In the genomic region with DNA sequence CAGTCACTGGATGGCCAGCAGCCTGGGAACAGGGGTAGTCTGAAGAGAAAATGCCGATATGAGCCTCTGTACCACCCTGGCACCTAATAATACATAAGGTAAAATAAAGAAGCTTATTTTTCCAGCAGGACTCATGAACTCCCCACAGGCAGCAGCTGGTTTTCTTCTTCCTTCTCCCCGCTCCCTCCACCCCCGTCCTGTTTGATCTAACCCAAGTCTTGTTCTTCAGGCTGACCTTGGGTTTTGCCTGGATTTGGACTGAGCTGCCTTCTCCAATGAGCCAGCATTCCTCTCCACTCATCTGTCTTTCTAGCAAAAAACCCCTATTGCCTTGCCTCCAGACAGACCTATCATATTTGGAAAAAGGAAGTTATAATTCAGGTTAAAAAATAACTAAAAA, we compare ENCODE assay signal across 12 cellular contexts.
"Had no signal": no experiment of that assay in that cellular context is flagged by ENCODE, and none has a peak within 500 bp of the region (broad histone marks: within the 10 kb centered on the region; RNA-seq: fewer than 3 reads in every experiment).

No MANE protein-coding gene starts in this region.

- H3K4me3 ChIP-seq: gastrocnemius medialis, heart right ventricle, pancreas, skin epidermis had no signal

- H3K36me3 ChIP-seq: gastrocnemius medialis, heart right ventricle, pancreas had no signal

- DNase-seq: activated CD8-positive, alpha-beta memory T cell treated with anti-CD3 and anti-CD28 coated beads, Interleukin-2, amount 10 ng/mL, durations not matched to agents 7 days and 5 days; activated gamma-delta T cell; activated T-cell treated with anti-CD3 and anti-CD28 coated beads, Interleukin-2, amount 50 U/mL, for 48 hours; gastrocnemius medialis; heart right ventricle; kidney had no signal

- ATAC-seq: activated CD4-positive, CD25-positive, alpha-beta regulatory T cell treated with anti-CD3 and anti-CD28 coated beads, Interleukin-2, amount 50 U/mL, for 24 hours; activated CD8-positive, alpha-beta memory T cell treated with anti-CD3 and anti-CD28 coated beads, Interleukin-2, amount 10 ng/mL, durations not matched to agents 7 days and 5 days; gastrocnemius medialis; natural killer cell treated with Interleukin-12 subunit alpha and Interleukin-12 subunit beta and Interleukin-15 and Interleukin-18, amount 100 ng/mL, for 72 hours had no signal

- H3K27ac ChIP-seq: gastrocnemius medialis, skin epidermis had no signal

- H3K27me3 ChIP-seq: gastrocnemius medialis, pancreas had no signal

- H3K9me3 ChIP-seq: gastrocnemius medialis, heart right ventricle, pancreas had no signal

- H3K4me1 ChIP-seq: gastrocnemius medialis, pancreas had no signal

- FAIRE-seq: colon, endothelial cell of umbilical vein, kidney, pancreas had no signal
